Comparison of ENCODE assay signal across 20 cellular contexts in genomic region chr11:3982431-3982830, GRCh38.
"Had no signal": no experiment of that assay in that cellular context is flagged by ENCODE, and none has a peak within 500 bp of the region (broad histone marks: within the 10 kb centered on the region; RNA-seq: fewer than 3 reads in every experiment).

No MANE protein-coding gene starts in this region.

- FAIRE-seq: kidney had no signal

- H3K4me1 Mint-ChIP-seq: nephron progenitor cell had no signal

- H3K9me3 Mint-ChIP-seq: mesothelial cell of epicardium; nephron progenitor cell; stimulated activated naive B cell treated with anti-CD40 and anti-IgM and Interleukin-4, amounts not matched to agents 10 μg/mL and 1 μg/mL and 100 μg/mL, for 72 hours; T-helper 1 cell treated with Interleukin-12 subunit alpha and Interleukin-12 subunit beta and Interleukin-4 antibody, amounts not matched to agents 30 μg/mL and 1 μg/mL, for 36 hours had no signal

- H3K27ac Mint-ChIP-seq: mesothelial cell of epicardium; nephron progenitor cell; stimulated activated naive B cell treated with anti-CD40 and anti-IgM and Interleukin-4, amounts not matched to agents 10 μg/mL and 1 μg/mL and 100 μg/mL, for 72 hours had no signal

- ATAC-seq: esophagus mucosa; gastroesophageal sphincter; heart left ventricle; left lobe of liver; stimulated activated naive B cell treated with anti-CD40 and anti-IgM and Interleukin-4, amounts not matched to agents 10 μg/mL and 1 μg/mL and 100 μg/mL, for 72 hours had no signal

- H3K36me3 Mint-ChIP-seq: mesothelial cell of epicardium had no signal

- DNase-seq: activated CD4-positive, alpha-beta T cell treated with anti-CD3 and anti-CD28 coated beads, Interleukin-2, amount 50 U/mL, for 48 hours; activated CD4-positive, CD25-positive, alpha-beta regulatory T cell treated with anti-CD3 and anti-CD28 coated beads, Interleukin-2, amount 50 U/mL, for 72 hours; activated naive CD4-positive, alpha-beta T cell treated with Interleukin-2 at 50 U/mL for 16 hours; cerebellar nuclear complex; effector CD4-positive, alpha-beta T cell; heart left ventricle; kidney; nephron progenitor cell; occipital lobe; retina; stimulated activated naive B cell treated with anti-CD40 and anti-IgM and Interleukin-4, amounts not matched to agents 10 μg/mL and 1 μg/mL and 100 μg/mL, for 72 hours; uterus had no signal

- H3K9me3 ChIP-seq: ascending aorta, breast epithelium, gastroesophageal sphincter, heart left ventricle, tibial nerve, uterus had no signal

- H3K27me3 Mint-ChIP-seq: stimulated activated naive B cell treated with anti-CD40 and anti-IgM and Interleukin-4, amounts not matched to agents 10 μg/mL and 1 μg/mL and 100 μg/mL, for 72 hours had no signal

- H3K4me3 Mint-ChIP-seq: mesothelial cell of epicardium; nephron progenitor cell; stimulated activated naive B cell treated with anti-CD40 and anti-IgM and Interleukin-4, amounts not matched to agents 10 μg/mL and 1 μg/mL and 100 μg/mL, for 72 hours; T-helper 1 cell treated with Interleukin-12 subunit alpha and Interleukin-12 subunit beta and Interleukin-4 antibody, amounts not matched to agents 30 μg/mL and 1 μg/mL, for 36 hours had no signal
